8 cellular contexts compared by ENCODE assay signal in genomic region chr5:75054110-75054930, GRCh38. TPM values are rescaled to one million over a fixed set of nuclear protein-coding genes. Genes with fewer than 3 reads are reported as not detected.
A peak's percentile ranks its signal among the peaks of the same experiment; 100 is the strongest.
DNase-seq lines count a peak whose midpoint lies in the region; ATAC-seq and TF ChIP-seq lines count a peak whose summit lies in the region.

No MANE protein-coding gene starts in this region.

- H3K4me1 ChIP-seq in A673 (ENCODE audit: insufficient read depth, low read length, poor library complexity, severe bottlenecking): peaks cover 14% of the 10 kb centered on the region
- H3K4me1 ChIP-seq in mammary epithelial cell (ENCODE audit: insufficient read depth, low read length): peaks cover 32% of the 10 kb centered on the region
- H3K4me1 ChIP-seq in OCI-LY7 (ENCODE audit: insufficient read depth, low read length, poor library complexity, severe bottlenecking): no peaks in the 10 kb centered on the region

- H3K9me2 ChIP-seq in OCI-LY7 (ENCODE audit: insufficient read depth, low read length): no peaks in the 10 kb centered on the region

- POLR2A ChIA-PET in A673 (lab: Charles Lee; ENCODE audit: low non-redundant PET): interaction anchor here (0.6 kb wide), 1 partner anchor 10 kb away, joined by 3 read pairs; no protein-coding TSS in a partner anchor
- POLR2A ChIA-PET in OCI-LY7 (lab: Charles Lee): no interaction called here

- H3K27me3 ChIP-seq in A673 (replicated peaks; ENCODE audit: insufficient read depth, low read depth, low read length, poor library complexity) (peaks cover 31% of the 10 kb centered on the region), mammary epithelial cell (ENCODE audit: insufficient read depth, low read length) (no peaks in the 10 kb centered on the region), layer of hippocampus (ENCODE audit: control insufficient read depth, insufficient read depth, low read length) (no peaks in the 10 kb centered on the region)

- in situ Hi-C loops in mammary epithelial cell (cut with MboI; ENCODE audit: low sequenced_read_pairs in 2 of 2): loop anchor here in 1 of 2 donors (10.0 kb wide), 1 partner anchor 210 kb away; no protein-coding TSS in a partner anchor

- H3K9me3 ChIP-seq in A673 (ENCODE audit: low read depth, low read length, poor library complexity, severe bottlenecking) (no peaks in the 10 kb centered on the region), mammary epithelial cell (replicated peaks; ENCODE audit: insufficient read depth, low read length) (no peaks in the 10 kb centered on the region), OCI-LY7 (ENCODE audit: low read length) (no peaks in the 10 kb centered on the region)

- TF ChIP-seq CTCF in A673 (conservative IDR thresholded peaks at IDR 0.05; ENCODE audit: low read depth, low read length) (no peak), mammary epithelial cell (conservative IDR thresholded peaks at IDR 0.05 in 1 of 2, IDR thresholded peaks at IDR 0.05 in 1 of 2; ENCODE audit: extremely low read depth in 1 of 2, insufficient read depth in 1 of 2, low read depth in 1 of 2, low read length in 2 of 2) (no peak), OCI-LY7 (conservative IDR thresholded peaks at IDR 0.05; ENCODE audit: low read length) (no peak)

- peak overlapping the region; percentile 91 for H3K4me2 ChIP-seq in mammary epithelial cell (ENCODE audit: insufficient read depth, low read depth, low read length)
- H3K4me2 ChIP-seq in OCI-LY7 (ENCODE audit: low read length): no peak overlapping the region

- DNase-seq in A673 (ENCODE audit: low spot score) (peak; percentile 66), HCEC 1CT (peak; percentile 8), mammary epithelial cell (no peak), stromal cell of bone marrow (ENCODE audit: low read depth) (peak; percentile 24), OCI-LY7 (ENCODE audit: low spot score) (no peak), GM19238 (ENCODE audit: insufficient read length, low spot score) (no peak)

- intact Hi-C loops in A673 (cut with micrococcal nuclease; ENCODE audit: unreplicated experiment): loop anchor here (5.0 to 10.0 kb wide), 2 partner anchors 283 to 380 kb away; partner anchors contain the start of gene HMGCR
- intact Hi-C loops in mammary epithelial cell (cut with micrococcal nuclease): loop anchor here (5.0 to 10.0 kb wide), 2 partner anchors 283 to 370 kb away; partner anchors contain the start of genes HEXB and HMGCR
- intact Hi-C loops in OCI-LY7 (cut with micrococcal nuclease; ENCODE audit: unreplicated experiment): no loop called here

- dilution Hi-C loops in mammary epithelial cell (cut with HindIII; ENCODE audit: low sequenced_read_pairs): no loop called here

- peak overlapping the region; percentile 72 for H3K4me3 ChIP-seq in A673 (ENCODE audit: low read depth, low read length, poor library complexity, severe bottlenecking)
- peak overlapping the region; percentile 74 to 82 (median 75) for H3K4me3 ChIP-seq in mammary epithelial cell (replicated peaks in 1 of 3; ENCODE audit: insufficient read depth in 1 of 3, low read depth in 2 of 3, low read length in 3 of 3)
- H3K4me3 ChIP-seq in OCI-LY7 (ENCODE audit: low read depth, low read length, poor library complexity, severe bottlenecking): no peak overlapping the region

- CTCF ChIA-PET in A673 (lab: Charles Lee) (no interaction called here), mammary epithelial cell (lab: Charles Lee; ENCODE audit: low non-redundant PET) (interaction anchor here (0.6 kb wide), 1 partner anchor 182 kb away, joined by 3 read pairs; no protein-coding TSS in a partner anchor), OCI-LY7 (lab: Charles Lee; ENCODE audit: unreplicated experiment) (no interaction called here)

- BruUV-seq in A673 (replicated peaks; lab: Mats Ljungman, UMichigan) (no TSS peak), mammary epithelial cell (replicated peaks; lab: Mats Ljungman, UMichigan) (TSS peak; percentile 40), OCI-LY7 (replicated peaks; lab: Mats Ljungman, UMichigan) (no TSS peak)

- 44% methylated on average over 17 of the region's 29 CpGs for WGBS in mammary epithelial cell (ENCODE audit: low coverage, missing lambda C conversion rate)

- H2AFZ ChIP-seq in mammary epithelial cell (ENCODE audit: low read depth, low read length) (peak overlapping the region; percentile 99), OCI-LY7 (ENCODE audit: low read length) (no peak overlapping the region)

- H3K36me3 ChIP-seq in A673 (ENCODE audit: insufficient read depth, low read length, poor library complexity, severe bottlenecking) (no peaks in the 10 kb centered on the region), mammary epithelial cell (ENCODE audit: insufficient read depth, low read length) (no peaks in the 10 kb centered on the region), OCI-LY7 (ENCODE audit: insufficient read depth, low read length) (no peaks in the 10 kb centered on the region)

- H4K20me1 ChIP-seq in mammary epithelial cell (ENCODE audit: insufficient read depth, low read length): no peaks in the 10 kb centered on the region
- H4K20me1 ChIP-seq in OCI-LY7 (ENCODE audit: insufficient read depth, low read length): no peaks in the 10 kb centered on the region

- ATAC-seq in HG03469 (IDR thresholded peaks at IDR 0.05; ENCODE audit: unreplicated experiment): no peak

- H3K79me2 ChIP-seq in mammary epithelial cell (ENCODE audit: insufficient read depth, low read length): peaks cover 30% of the 10 kb centered on the region
- H3K79me2 ChIP-seq in OCI-LY7 (ENCODE audit: insufficient read depth, low read depth, low read length): no peaks in the 10 kb centered on the region

- peak overlapping the region; percentile 81 for H3K9ac ChIP-seq in mammary epithelial cell (ENCODE audit: insufficient read depth, low read length)

- H3K27ac ChIP-seq in A673 (ENCODE audit: low read depth, low read length, poor library complexity, severe bottlenecking) (peak overlapping the region; percentile 73), mammary epithelial cell (ENCODE audit: insufficient read depth, low read depth, low read length) (peak overlapping the region; percentile 87), layer of hippocampus (ENCODE audit: low read depth, low read length) (peak overlapping the region; percentile 55), OCI-LY7 (ENCODE audit: low read depth, low read length, poor library complexity, severe bottlenecking) (no peak overlapping the region)

RNA-seq across cellular contexts. Expression of gene GCNT4, which starts 2.0 kb away (rescaled TPM):
- total RNA-seq in A673 (2021) (1.9 and 2.5 TPM in 2 replicates), mammary epithelial cell (1 to 10 TPM; 3.6 to 9.7 TPM), OCI-LY7 (2022) (not detected in 2 replicates)
- polyA plus RNA-seq in mammary epithelial cell: 1.4 TPM
- polyA minus RNA-seq in mammary epithelial cell: 2.1 TPM
- total RNA-seq in OCI-LY7 (2014; rRNA removed; shearing (Covaris generic)): not detected in 2 replicates

Comparison
In these comparisons a context has a peak if more than half of its experiments do, and no peak if none do; other contexts are left out.
1. DNase-seq: peak in A673 (single experiment), HCEC 1CT (single experiment) and stromal cell of bone marrow (single experiment); none in mammary epithelial cell (single experiment), OCI-LY7 (single experiment) and GM19238 (single experiment).